ENCODE assay signal across 10 cellular contexts in the genomic region with DNA sequence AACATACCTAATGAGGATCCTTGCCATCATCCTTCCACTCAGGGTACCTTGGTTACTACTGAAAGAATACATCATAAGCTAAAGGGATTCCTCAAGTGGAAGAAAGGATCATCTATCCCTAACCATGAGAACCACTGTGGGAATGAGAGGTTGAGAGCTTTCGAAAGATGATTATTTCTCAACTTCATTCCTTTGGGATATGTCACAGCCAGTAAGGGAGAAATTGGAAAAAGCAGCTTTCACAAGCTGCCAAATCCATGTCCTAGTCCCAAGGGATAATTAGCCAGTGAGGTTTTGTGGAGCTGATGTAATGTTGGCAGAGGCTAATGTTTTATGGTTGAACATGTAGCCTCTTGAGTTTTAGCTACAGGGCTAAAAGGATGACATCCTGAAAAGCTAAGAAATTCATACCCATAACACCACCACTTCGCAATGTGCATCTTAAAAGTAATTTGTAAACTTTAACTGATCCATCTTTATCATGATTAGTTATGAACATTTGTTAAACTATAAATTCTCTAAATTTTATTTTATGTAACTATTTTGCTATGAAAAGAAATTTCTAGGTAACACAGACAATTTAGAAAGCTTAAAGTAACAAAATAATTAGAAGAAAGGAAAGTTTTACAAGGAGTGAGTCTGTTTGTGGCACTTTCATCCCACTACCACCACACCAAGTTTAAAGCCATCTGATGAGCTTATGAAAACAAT.
A peak's percentile ranks its signal among the peaks of the same experiment; 100 is the strongest.
DNase-seq lines count a peak whose midpoint lies in the region; ATAC-seq and TF ChIP-seq lines count a peak whose summit lies in the region.
"Had no signal": no experiment of that assay in that cellular context is flagged by ENCODE, and none has a peak within 500 bp of the region (broad histone marks: within the 10 kb centered on the region; RNA-seq: fewer than 3 reads in every experiment).

No MANE protein-coding gene starts in this region.

- peaks cover 3 to 5% of the 10 kb centered on the region in 2 donors for H3K36me3 Mint-ChIP-seq in stimulated activated naive B cell treated with anti-CD40 and anti-IgM and Interleukin-4, amounts not matched to agents 10 μg/mL and 1 μg/mL and 100 μg/mL, for 72 hours
- H3K36me3 Mint-ChIP-seq in activated CD4-positive, alpha-beta T cell treated with anti-CD3 and anti-CD28 coated beads, Interleukin-2, amount 10 ng/mL, durations not matched to agents 7 days and 5 days (ENCODE audit: low read depth) = peaks cover 8% of the 10 kb centered on the region

- POLR2A ChIA-PET in activated CD4-positive, alpha-beta T cell treated with anti-CD3 and anti-CD28 coated beads, Interleukin-2, amount 10 ng/mL, durations not matched to agents 7 days and 5 days (lab: Charles Lee) = no interaction called here

- WGBS in mammary epithelial cell (ENCODE audit: low coverage, missing lambda C conversion rate) = 0% methylated on average over 2 of the region's 2 CpGs
- WGBS in right lobe of liver (ENCODE audit: insufficient coverage, low coverage, low lambda C conversion rate, missing lambda C conversion rate) = 52% methylated on average over 2 of the region's 2 CpGs
- 61 to 71% methylated on average over 2 of the region's 2 CpGs for WGBS in upper lobe of left lung, 2 donors

- no peak for TF ChIP-seq POLR2A in right lobe of liver (IDR thresholded peaks at IDR 0.05)
- no peak for TF ChIP-seq POLR2A in upper lobe of left lung (IDR thresholded peaks at IDR 0.05)

- H3K9me3 ChIP-seq in mammary epithelial cell (replicated peaks; ENCODE audit: insufficient read depth, low read length) (no peaks in the 10 kb centered on the region), right lobe of liver (no peaks in the 10 kb centered on the region), upper lobe of left lung (no peaks in the 10 kb centered on the region)

- no peak overlapping the region for H2AFZ ChIP-seq in mammary epithelial cell (ENCODE audit: low read depth, low read length)

- TF ChIP-seq CTCF in mammary epithelial cell (conservative IDR thresholded peaks at IDR 0.05 in 1 of 2, IDR thresholded peaks at IDR 0.05 in 1 of 2; ENCODE audit: extremely low read depth in 1 of 2, insufficient read depth in 1 of 2, low read depth in 1 of 2, low read length in 2 of 2) = no peak
- TF ChIP-seq CTCF in right lobe of liver (IDR thresholded peaks at IDR 0.05) = no peak
- no peak for TF ChIP-seq CTCF in upper lobe of left lung (IDR thresholded peaks at IDR 0.05)

- H3K27me3 ChIP-seq in mammary epithelial cell (ENCODE audit: insufficient read depth, low read length) (no peaks in the 10 kb centered on the region), right lobe of liver (no peaks in the 10 kb centered on the region), upper lobe of left lung (no peaks in the 10 kb centered on the region)

- peak in 1 of 4 donors; percentile 35 for TF ChIP-seq EP300 in upper lobe of left lung (IDR thresholded peaks at IDR 0.05)

- H3K36me3 ChIP-seq in mammary epithelial cell (ENCODE audit: insufficient read depth, low read length) (no peaks in the 10 kb centered on the region), right lobe of liver (no peaks in the 10 kb centered on the region), upper lobe of left lung (no peaks in the 10 kb centered on the region)

- no peaks in the 10 kb centered on the region for H3K27me3 Mint-ChIP-seq in stimulated activated naive B cell treated with anti-CD40 and anti-IgM and Interleukin-4, amounts not matched to agents 10 μg/mL and 1 μg/mL and 100 μg/mL, for 72 hours
- H3K27me3 Mint-ChIP-seq in activated CD4-positive, alpha-beta T cell treated with anti-CD3 and anti-CD28 coated beads, Interleukin-2, amount 10 ng/mL, durations not matched to agents 7 days and 5 days = no peaks in the 10 kb centered on the region

- H3K9me3 Mint-ChIP-seq in stimulated activated naive B cell treated with anti-CD40 and anti-IgM and Interleukin-4, amounts not matched to agents 10 μg/mL and 1 μg/mL and 100 μg/mL, for 72 hours = no peaks in the 10 kb centered on the region
- no peaks in the 10 kb centered on the region for H3K9me3 Mint-ChIP-seq in activated CD4-positive, alpha-beta T cell treated with anti-CD3 and anti-CD28 coated beads, Interleukin-2, amount 10 ng/mL, durations not matched to agents 7 days and 5 days
- H3K9me3 Mint-ChIP-seq: activated naive CD4-positive, alpha-beta T cell treated with anti-CD3 and anti-CD28 coated beads for 36 hours had no signal

- peak overlapping the region; percentile 51 for H3K4me2 ChIP-seq in mammary epithelial cell (ENCODE audit: insufficient read depth, low read depth, low read length)

- peaks cover 43% of the 10 kb centered on the region for H3K79me2 ChIP-seq in mammary epithelial cell (ENCODE audit: insufficient read depth, low read length)

- H3K4me1 ChIP-seq in mammary epithelial cell (ENCODE audit: insufficient read depth, low read length) = peaks cover 54% of the 10 kb centered on the region
- H3K4me1 ChIP-seq in right lobe of liver = peaks cover 0 to 30% (median 14%) of the 10 kb centered on the region in 4 donors
- peaks cover 32 to 47% (median 35%) of the 10 kb centered on the region in 4 donors for H3K4me1 ChIP-seq in upper lobe of left lung

- H4K20me1 ChIP-seq in mammary epithelial cell (ENCODE audit: insufficient read depth, low read length) = no peaks in the 10 kb centered on the region

- H3K4me3 Mint-ChIP-seq in stimulated activated naive B cell treated with anti-CD40 and anti-IgM and Interleukin-4, amounts not matched to agents 10 μg/mL and 1 μg/mL and 100 μg/mL, for 72 hours = no peak overlapping the region
- no peak overlapping the region for H3K4me3 Mint-ChIP-seq in activated CD4-positive, alpha-beta T cell treated with anti-CD3 and anti-CD28 coated beads, Interleukin-2, amount 10 ng/mL, durations not matched to agents 7 days and 5 days
- H3K4me3 Mint-ChIP-seq: activated naive CD4-positive, alpha-beta T cell treated with anti-CD3 and anti-CD28 coated beads for 36 hours had no signal

- peaks cover 8 to 33% of the 10 kb centered on the region in 2 donors for H3K4me1 Mint-ChIP-seq in stimulated activated naive B cell treated with anti-CD40 and anti-IgM and Interleukin-4, amounts not matched to agents 10 μg/mL and 1 μg/mL and 100 μg/mL, for 72 hours
- H3K4me1 Mint-ChIP-seq in activated CD4-positive, alpha-beta T cell treated with anti-CD3 and anti-CD28 coated beads, Interleukin-2, amount 10 ng/mL, durations not matched to agents 7 days and 5 days = peaks cover 7% of the 10 kb centered on the region

- peak; percentile 28 for DNase-seq in DMS79 (lab: John Stamatoyannopoulos, UW)
- no peak for DNase-seq in DMS79 treated with DMSO at 0.1 percent for 48 hours (lab: John Stamatoyannopoulos, UW)
- peak; percentile 94 for DNase-seq in mammary epithelial cell
- no peak for DNase-seq in right lobe of liver
- DNase-seq in upper lobe of left lung = no peak
- DNase-seq in stimulated activated naive B cell treated with anti-CD40 and anti-IgM and Interleukin-4, amounts not matched to agents 10 μg/mL and 1 μg/mL and 100 μg/mL, for 72 hours = no peak
- DNase-seq in NCI-H1048 (lab: John Stamatoyannopoulos, UW) = no peak
- no peak for DNase-seq in activated CD4-positive, alpha-beta T cell treated with anti-CD3 and anti-CD28 coated beads, Interleukin-2, amount 10 ng/mL, durations not matched to agents 7 days and 5 days
- DNase-seq: activated naive CD4-positive, alpha-beta T cell treated with anti-CD3 and anti-CD28 coated beads for 36 hours had no signal

- ATAC-seq in right lobe of liver (peak; percentile 37 to 71 (median 52)), upper lobe of left lung (ENCODE audit: low FRiP score in 2 of 2) (peak in 1 of 2 donors; percentile 82)
- ATAC-seq in stimulated activated naive B cell treated with anti-CD40 and anti-IgM and Interleukin-4, amounts not matched to agents 10 μg/mL and 1 μg/mL and 100 μg/mL, for 72 hours (replicated peaks) = no peak

- dilution Hi-C loops in mammary epithelial cell (cut with HindIII; ENCODE audit: low sequenced_read_pairs) = no loop called here

- H3K4me3 ChIP-seq in mammary epithelial cell (replicated peaks in 1 of 3; ENCODE audit: insufficient read depth in 1 of 3, low read depth in 2 of 3, low read length in 3 of 3) (no peak overlapping the region), right lobe of liver (no peak overlapping the region), upper lobe of left lung (no peak overlapping the region)

- BruUV-seq in mammary epithelial cell (replicated peaks; lab: Mats Ljungman, UMichigan) = no TSS peak

- no peak overlapping the region for H3K27ac Mint-ChIP-seq in stimulated activated naive B cell treated with anti-CD40 and anti-IgM and Interleukin-4, amounts not matched to agents 10 μg/mL and 1 μg/mL and 100 μg/mL, for 72 hours
- H3K27ac Mint-ChIP-seq in activated CD4-positive, alpha-beta T cell treated with anti-CD3 and anti-CD28 coated beads, Interleukin-2, amount 10 ng/mL, durations not matched to agents 7 days and 5 days = no peak overlapping the region
- H3K27ac Mint-ChIP-seq: activated naive CD4-positive, alpha-beta T cell treated with anti-CD3 and anti-CD28 coated beads for 36 hours had no signal

- intact Hi-C loops in mammary epithelial cell (cut with micrococcal nuclease) = loop anchor here (1.0 to 2.0 kb wide), 2 partner anchors 14 to 26 kb away; no protein-coding TSS in a partner anchor
- intact Hi-C loops in right lobe of liver (cut with DNase I) = no loop called here

- peak overlapping the region; percentile 56 for H3K9ac ChIP-seq in mammary epithelial cell (ENCODE audit: insufficient read depth, low read length)

- CTCF ChIA-PET in mammary epithelial cell (lab: Charles Lee; ENCODE audit: low non-redundant PET) = interaction anchor here (0.6 to 0.7 kb wide), 3 partner anchors 33 to 245 kb away, joined by 3 read pairs; no protein-coding TSS in a partner anchor
- CTCF ChIA-PET in activated CD4-positive, alpha-beta T cell treated with anti-CD3 and anti-CD28 coated beads, Interleukin-2, amount 10 ng/mL, durations not matched to agents 7 days and 5 days (lab: Charles Lee) = interaction anchor here (0.6 to 0.8 kb wide), 2 partner anchors 249 to 494 kb away, joined by 3 read pairs; no protein-coding TSS in a partner anchor

- H3K27ac ChIP-seq in mammary epithelial cell (ENCODE audit: insufficient read depth, low read depth, low read length) (peak overlapping the region; percentile 77), right lobe of liver (peak overlapping the region in 2 of 3 donors; percentile 38 to 79), upper lobe of left lung (peak overlapping the region; percentile 59 to 86 (median 72))
- H3K27ac ChIP-seq: 22Rv1 had no signal

- in situ Hi-C loops in mammary epithelial cell (cut with MboI; ENCODE audit: low sequenced_read_pairs in 2 of 2) = no loop called here

Comparison
In these comparisons a context has a peak if more than half of its experiments do, and no peak if none do; other contexts are left out.
1. DNase-seq: peak in DMS79 (single experiment) and mammary epithelial cell (single experiment); none in DMS79 treated with DMSO at 0.1 percent for 48 hours (single experiment), right lobe of liver (0 of 3), upper lobe of left lung (0 of 2), stimulated activated naive B cell treated with anti-CD40 and anti-IgM and Interleukin-4, amounts not matched to agents 10 μg/mL and 1 μg/mL and 100 μg/mL, for 72 hours (single experiment), NCI-H1048 (single experiment) and activated CD4-positive, alpha-beta T cell treated with anti-CD3 and anti-CD28 coated beads, Interleukin-2, amount 10 ng/mL, durations not matched to agents 7 days and 5 days (single experiment).
2. ATAC-seq: peak in right lobe of liver (4 of 4); none in stimulated activated naive B cell treated with anti-CD40 and anti-IgM and Interleukin-4, amounts not matched to agents 10 μg/mL and 1 μg/mL and 100 μg/mL, for 72 hours (0 of 2).
3. Peak in every context shown above with its lines, with median percentiles within 50 percentile points of each other: H3K27ac ChIP-seq.